Comparison of ENCODE assay signal across 20 cellular contexts in genomic region chr10:52105301-52105700, GRCh38.
DNase-seq lines count a peak whose midpoint lies in the region; ATAC-seq and TF ChIP-seq lines count a peak whose summit lies in the region.
"Had no signal": no experiment of that assay in that cellular context is flagged by ENCODE, and none has a peak within 500 bp of the region (broad histone marks: within the 10 kb centered on the region; RNA-seq: fewer than 3 reads in every experiment).

No MANE protein-coding gene starts in this region.

- no peaks in the 10 kb centered on the region for H3K9me3 ChIP-seq in Panc1 (ENCODE audit: control insufficient read depth, insufficient read depth, low read depth, low read length)
- H3K9me3 ChIP-seq in spleen = no peaks in the 10 kb centered on the region
- H3K9me3 ChIP-seq: BLaER1 had no signal

- H3K27me3 ChIP-seq in H7 (ENCODE audit: control insufficient read depth, insufficient read depth, low read length) = no peaks in the 10 kb centered on the region
- no peaks in the 10 kb centered on the region for H3K27me3 ChIP-seq in Panc1 (ENCODE audit: control insufficient read depth, insufficient read depth, low read length)
- H3K27me3 ChIP-seq in spleen (replicated peaks in 1 of 7) = no peaks in the 10 kb centered on the region
- H3K27me3 ChIP-seq: BLaER1 had no signal

- H3K36me3 ChIP-seq in H7 (replicated peaks; ENCODE audit: control insufficient read depth, insufficient read depth, low read length) = no peaks in the 10 kb centered on the region
- no peaks in the 10 kb centered on the region for H3K36me3 ChIP-seq in Panc1 (ENCODE audit: control insufficient read depth, insufficient read depth, low read length)
- H3K36me3 ChIP-seq in spleen = no peaks in the 10 kb centered on the region
- H3K36me3 ChIP-seq: BLaER1 had no signal

- ATAC-seq in Panc1 (no peak), HG02973 (IDR thresholded peaks at IDR 0.05; ENCODE audit: unreplicated experiment) (no peak)
- no peak for ATAC-seq in stimulated activated naive B cell treated with anti-CD40 and anti-IgM and Interleukin-4, amounts not matched to agents 10 μg/mL and 1 μg/mL and 100 μg/mL, for 72 hours (replicated peaks)
- ATAC-seq: HCT116 had no signal

- in situ Hi-C loops in Panc1 (cut with HindIII; ENCODE audit: low pct_unique_long_range_greater_than_20kb, low sequenced_read_pairs) = no loop called here

- DNase-seq in H7 = peak; percentile 9
- DNase-seq in OCI-M1 (lab: John Stamatoyannopoulos, UW) = peak; percentile 32
- no peak for DNase-seq in Panc1 (ENCODE audit: low read depth, low spot score)
- DNase-seq in stimulated activated naive B cell treated with anti-CD40 and anti-IgM and Interleukin-4, amounts not matched to agents 10 μg/mL and 1 μg/mL and 100 μg/mL, for 72 hours = no peak
- no peak for DNase-seq in spleen
- no peak for DNase-seq in activated naive CD4-positive, alpha-beta T cell treated with anti-CD3 and anti-CD28 coated beads for 36 hours
- DNase-seq: Calu3; CD4-positive, alpha-beta T cell; CD8-positive, alpha-beta memory T cell; DMS53; DMS79 treated with DMSO at 0.1 percent for 48 hours; GF-D8; GOT3 had no signal

- TF ChIP-seq CTCF in C4-2B (conservative IDR thresholded peaks at IDR 0.05) (peak; percentile 6; the same call in 1 of the 2 replicates), Panc1 (IDR thresholded peaks at IDR 0.05) (peak; percentile 10; the same call in 1 of the 2 replicates), spleen (IDR thresholded peaks at IDR 0.05 in 8 of 11, conservative IDR thresholded peaks at IDR 0.05 in 3 of 11) (no peak)

- intact Hi-C loops in Panc1 (cut with micrococcal nuclease; ENCODE audit: unreplicated experiment) (no loop called here), spleen (cut with DNase I; ENCODE audit: low total_unique reads) (no loop called here)
- intact Hi-C loops in activated naive CD4-positive, alpha-beta T cell treated with anti-CD3 and anti-CD28 coated beads for 36 hours (cut with micrococcal nuclease) = no loop called here

- TF ChIP-seq POLR2A in spleen (IDR thresholded peaks at IDR 0.05) = no peak

- 86 to 91% (median 89%) methylated on average over 9 of the region's 9 CpGs for WGBS in spleen, 5 donors

- H3K4me3 ChIP-seq in H7 (ENCODE audit: insufficient read depth, low read depth, low read length) (no peak overlapping the region), Panc1 (ENCODE audit: low read depth in 2 of 2, low read length in 2 of 2) (no peak overlapping the region), spleen (no peak overlapping the region)
- H3K4me3 ChIP-seq: BLaER1 had no signal

- BruUV-seq in Panc1 (replicated peaks; lab: Mats Ljungman, UMichigan) = no TSS peak

- no peaks in the 10 kb centered on the region for H3K9me3 Mint-ChIP-seq in stimulated activated naive B cell treated with anti-CD40 and anti-IgM and Interleukin-4, amounts not matched to agents 10 μg/mL and 1 μg/mL and 100 μg/mL, for 72 hours
- H3K9me3 Mint-ChIP-seq in activated naive CD4-positive, alpha-beta T cell treated with anti-CD3 and anti-CD28 coated beads for 36 hours = no peaks in the 10 kb centered on the region
- H3K9me3 Mint-ChIP-seq: CD4-positive, alpha-beta T cell had no signal

- H3K4me1 Mint-ChIP-seq in stimulated activated naive B cell treated with anti-CD40 and anti-IgM and Interleukin-4, amounts not matched to agents 10 μg/mL and 1 μg/mL and 100 μg/mL, for 72 hours = no peaks in the 10 kb centered on the region
- H3K4me1 Mint-ChIP-seq in activated naive CD4-positive, alpha-beta T cell treated with anti-CD3 and anti-CD28 coated beads for 36 hours (ENCODE audit: low read depth) = no peaks in the 10 kb centered on the region
- H3K4me1 Mint-ChIP-seq: B cell; CD14-positive monocyte; CD8-positive, alpha-beta memory T cell had no signal

- H3K4me3 Mint-ChIP-seq in stimulated activated naive B cell treated with anti-CD40 and anti-IgM and Interleukin-4, amounts not matched to agents 10 μg/mL and 1 μg/mL and 100 μg/mL, for 72 hours = no peak overlapping the region
- no peak overlapping the region for H3K4me3 Mint-ChIP-seq in activated naive CD4-positive, alpha-beta T cell treated with anti-CD3 and anti-CD28 coated beads for 36 hours
- H3K4me3 Mint-ChIP-seq: B cell; CD14-positive monocyte; CD4-positive, alpha-beta T cell; CD8-positive, alpha-beta memory T cell had no signal

- no peaks in the 10 kb centered on the region for H3K36me3 Mint-ChIP-seq in stimulated activated naive B cell treated with anti-CD40 and anti-IgM and Interleukin-4, amounts not matched to agents 10 μg/mL and 1 μg/mL and 100 μg/mL, for 72 hours
- no peaks in the 10 kb centered on the region for H3K36me3 Mint-ChIP-seq in activated naive CD4-positive, alpha-beta T cell treated with anti-CD3 and anti-CD28 coated beads for 36 hours (ENCODE audit: low read depth)
- H3K36me3 Mint-ChIP-seq: CD14-positive monocyte; CD8-positive, alpha-beta memory T cell had no signal

- CTCF ChIA-PET in Panc1 (lab: Charles Lee) = no interaction called here
- CTCF ChIA-PET in activated naive CD4-positive, alpha-beta T cell treated with anti-CD3 and anti-CD28 coated beads for 36 hours (lab: Charles Lee) = no interaction called here

- H3K27me3 Mint-ChIP-seq in stimulated activated naive B cell treated with anti-CD40 and anti-IgM and Interleukin-4, amounts not matched to agents 10 μg/mL and 1 μg/mL and 100 μg/mL, for 72 hours = no peaks in the 10 kb centered on the region
- H3K27me3 Mint-ChIP-seq in activated naive CD4-positive, alpha-beta T cell treated with anti-CD3 and anti-CD28 coated beads for 36 hours (ENCODE audit: low read depth) = no peaks in the 10 kb centered on the region
- H3K27me3 Mint-ChIP-seq: B cell; CD4-positive, alpha-beta T cell; CD8-positive, alpha-beta memory T cell had no signal

- no peak overlapping the region for H3K27ac Mint-ChIP-seq in stimulated activated naive B cell treated with anti-CD40 and anti-IgM and Interleukin-4, amounts not matched to agents 10 μg/mL and 1 μg/mL and 100 μg/mL, for 72 hours
- H3K27ac Mint-ChIP-seq in activated naive CD4-positive, alpha-beta T cell treated with anti-CD3 and anti-CD28 coated beads for 36 hours = no peak overlapping the region
- H3K27ac Mint-ChIP-seq: B cell; CD14-positive monocyte; CD4-positive, alpha-beta T cell; CD8-positive, alpha-beta memory T cell had no signal

- H3K27ac ChIP-seq in C4-2B = no peak overlapping the region
- H3K27ac ChIP-seq in Panc1 (ENCODE audit: low read length) = no peak overlapping the region
- no peak overlapping the region for H3K27ac ChIP-seq in spleen
- H3K27ac ChIP-seq: 22Rv1, BLaER1 had no signal

- H3K4me1 ChIP-seq in Panc1 (ENCODE audit: control insufficient read depth, insufficient read depth, low read length) = no peaks in the 10 kb centered on the region
- H3K4me1 ChIP-seq in spleen = no peaks in the 10 kb centered on the region
- H3K4me1 ChIP-seq: BLaER1 had no signal

- POLR2A ChIA-PET in Panc1 (lab: Charles Lee) = no interaction called here

Comparison
In these comparisons a context has a peak if more than half of its experiments do, and no peak if none do; other contexts are left out.
1. CTCF ChIP-seq: peak in C4-2B (single experiment) and Panc1 (single experiment); none in spleen (0 of 11).
2. DNase-seq: peak in H7 (single experiment) and OCI-M1 (single experiment); none in Panc1 (single experiment), stimulated activated naive B cell treated with anti-CD40 and anti-IgM and Interleukin-4, amounts not matched to agents 10 μg/mL and 1 μg/mL and 100 μg/mL, for 72 hours (single experiment), spleen (single experiment) and activated naive CD4-positive, alpha-beta T cell treated with anti-CD3 and anti-CD28 coated beads for 36 hours (single experiment).